In genomic region chr6:32166411-32167061, GRCh38 we compare ENCODE assay signal across 21 cellular contexts. TPM values are rescaled to one million over a fixed set of nuclear protein-coding genes. Genes with fewer than 3 reads are reported as not detected.
DNase-seq lines count a peak whose midpoint lies in the region; FAIRE-seq and TF ChIP-seq lines count a peak whose summit lies in the region.
"Had no signal": no experiment of that assay in that cellular context is flagged by ENCODE, and none has a peak within 500 bp of the region (broad histone marks: within the 10 kb centered on the region; RNA-seq: fewer than 3 reads in every experiment).

No MANE protein-coding gene starts in this region.

- TF ChIP-seq POLR2A in breast epithelium (IDR thresholded peaks at IDR 0.05) (no peak), transverse colon (IDR thresholded peaks at IDR 0.05) (no peak)

- no peak overlapping the region for H2AFZ ChIP-seq in mammary epithelial cell (ENCODE audit: low read depth, low read length)
- H2AFZ ChIP-seq: PC-9 had no signal

- H3K9me3 ChIP-seq in mammary epithelial cell (replicated peaks; ENCODE audit: insufficient read depth, low read length) (no peaks in the 10 kb centered on the region), breast epithelium (no peaks in the 10 kb centered on the region), transverse colon (no peaks in the 10 kb centered on the region)
- H3K9me3 ChIP-seq: adrenal gland, thyroid gland had no signal

- intact Hi-C loops in MCF 10A (cut with micrococcal nuclease) = no loop called here
- intact Hi-C loops in mammary epithelial cell (cut with micrococcal nuclease) = no loop called here
- intact Hi-C loops in breast epithelium (cut with DNase I; ENCODE audit: low total_unique reads) = loop anchor here (5.0 kb wide), 1 partner anchor 1401 kb away; no protein-coding TSS in a partner anchor
- intact Hi-C loops in transverse colon (cut with DNase I; ENCODE audit: low total_unique reads) = no loop called here

- peaks cover 16% of the 10 kb centered on the region for H3K36me3 ChIP-seq in mammary epithelial cell (ENCODE audit: insufficient read depth, low read length)
- no peaks in the 10 kb centered on the region for H3K36me3 ChIP-seq in breast epithelium
- H3K36me3 ChIP-seq in transverse colon = peaks cover 0 to 16% (median 0%) of the 10 kb centered on the region in 4 donors

- no peaks in the 10 kb centered on the region for H3K79me2 ChIP-seq in mammary epithelial cell (ENCODE audit: insufficient read depth, low read length)

- no peaks in the 10 kb centered on the region for H3K4me1 ChIP-seq in mammary epithelial cell (ENCODE audit: insufficient read depth, low read length)
- no peaks in the 10 kb centered on the region for H3K4me1 ChIP-seq in breast epithelium
- no peaks in the 10 kb centered on the region for H3K4me1 ChIP-seq in transverse colon
- H3K4me1 ChIP-seq: adrenal gland, thyroid gland had no signal

- WGBS in mammary epithelial cell (ENCODE audit: low coverage, missing lambda C conversion rate) = 96% methylated on average over 6 of the region's 30 CpGs
- 83% methylated on average over 30 of the region's 30 CpGs; no CpG with 5 or more reads in 1 of the 2 donors for WGBS in transverse colon (ENCODE audit: low coverage in 1 of 2), 2 donors

- TF ChIP-seq CTCF in MCF 10A (IDR thresholded peaks at IDR 0.05; ENCODE audit: unreplicated experiment) (no peak), mammary epithelial cell (conservative IDR thresholded peaks at IDR 0.05 in 1 of 2, IDR thresholded peaks at IDR 0.05 in 1 of 2; ENCODE audit: extremely low read depth in 1 of 2, insufficient read depth in 1 of 2, low read depth in 1 of 2, low read length in 2 of 2) (no peak), breast epithelium (IDR thresholded peaks at IDR 0.05) (no peak), transverse colon (IDR thresholded peaks at IDR 0.05) (no peak)

- no peak for FAIRE-seq in GM19239 (lab: Jason Lieb, UNC)
- FAIRE-seq: keratinocyte had no signal

- H3K36me3 Mint-ChIP-seq in MCF 10A (ENCODE audit: insufficient read depth, unreplicated experiment) = peaks cover 26% of the 10 kb centered on the region

- DNase-seq in MCF 10A (ENCODE audit: unreplicated experiment) = no peak
- no peak for DNase-seq in mammary epithelial cell
- no peak for DNase-seq in breast epithelium (ENCODE audit: low spot score in 2 of 2)
- DNase-seq in iPS-NIHi7 (ENCODE audit: extremely low spot score) = peak; percentile 73
- DNase-seq in SHP77 (lab: John Stamatoyannopoulos, UW) = no peak
- no peak for DNase-seq in transverse colon
- DNase-seq in NK-92 treated with Interleukin-12 subunit alpha and Interleukin-12 subunit beta, amount 100 ng/mL, for 24 hours (lab: John Stamatoyannopoulos, UW) = no peak
- no peak for DNase-seq in GM19239 (ENCODE audit: insufficient read length, low spot score)
- DNase-seq: ACHN; activated CD4-positive, alpha-beta T cell treated with anti-CD3 and anti-CD28 coated beads, Interleukin-2, amount 50 U/mL, for 48 hours; activated T-cell treated with anti-CD3 and anti-CD28 coated beads, Interleukin-2, amount 50 U/mL, for 48 hours; adrenal gland; CD8-positive, alpha-beta memory T cell; HCEC 1CT; NCI-H1436; NCI-H446 treated with DMSO at 0.1 percent for 48 hours; nucleus accumbens; PC-9; stimulated activated CD4-positive, alpha-beta T cell treated with anti-CD3 and anti-CD28 coated beads, Interleukin-4, amount 100 ng/mL, for 4 hours; thyroid gland had no signal

- POLR2A ChIA-PET in MCF 10A (lab: Yijun Ruan, JAX) = no interaction called here

- no peaks in the 10 kb centered on the region for H3K27me3 Mint-ChIP-seq in MCF 10A (ENCODE audit: insufficient read depth, unreplicated experiment)
- H3K27me3 Mint-ChIP-seq: CD8-positive, alpha-beta memory T cell had no signal

- no peak overlapping the region for H3K4me2 ChIP-seq in mammary epithelial cell (ENCODE audit: insufficient read depth, low read depth, low read length)
- H3K4me2 ChIP-seq: PC-9 had no signal

- H3K4me3 ChIP-seq in mammary epithelial cell (replicated peaks in 1 of 3; ENCODE audit: insufficient read depth in 1 of 3, low read depth in 2 of 3, low read length in 3 of 3) (no peak overlapping the region), breast epithelium (no peak overlapping the region), transverse colon (no peak overlapping the region)
- H3K4me3 ChIP-seq: adrenal gland, PC-9, thyroid gland had no signal

- H3K27ac Mint-ChIP-seq in MCF 10A (ENCODE audit: low read depth, unreplicated experiment) = peak overlapping the region; percentile 16

- no peak for TF ChIP-seq EP300 in transverse colon (IDR thresholded peaks at IDR 0.05; ENCODE audit: low read depth)

- no peak overlapping the region for H3K9ac ChIP-seq in mammary epithelial cell (ENCODE audit: insufficient read depth, low read length)

- in situ Hi-C loops in mammary epithelial cell (cut with MboI; ENCODE audit: low sequenced_read_pairs in 2 of 2) = no loop called here
- in situ Hi-C loops in transverse colon (cut with MboI; ENCODE audit: low pct_ligation_motif_present in 1 of 4, low pct_unique_long_range_greater_than_20kb in 1 of 4, low sequenced_read_pairs in 3 of 4) = no loop called here

- CTCF ChIA-PET in MCF 10A (lab: Yijun Ruan, JAX) (interaction anchor here (0.6 kb wide), 1 partner anchor 93 kb away, joined by 4 read pairs; no protein-coding TSS in a partner anchor), mammary epithelial cell (lab: Charles Lee; ENCODE audit: low non-redundant PET) (interaction anchor here (0.6 kb wide), 1 partner anchor 120 kb away, joined by 5 read pairs; no protein-coding TSS in a partner anchor)

- H4K20me1 ChIP-seq in mammary epithelial cell (ENCODE audit: insufficient read depth, low read length) = no peaks in the 10 kb centered on the region

- H3K4me3 Mint-ChIP-seq in MCF 10A (ENCODE audit: unreplicated experiment) = no peak overlapping the region
- H3K4me3 Mint-ChIP-seq: CD8-positive, alpha-beta memory T cell had no signal

- BruUV-seq in MCF 10A (replicated peaks; lab: Mats Ljungman, UMichigan) (no TSS peak), mammary epithelial cell (replicated peaks; lab: Mats Ljungman, UMichigan) (no TSS peak)

- H3K9me3 Mint-ChIP-seq in MCF 10A (ENCODE audit: unreplicated experiment) = no peaks in the 10 kb centered on the region
- H3K9me3 Mint-ChIP-seq: CD8-positive, alpha-beta memory T cell had no signal

- dilution Hi-C loops in mammary epithelial cell (cut with HindIII; ENCODE audit: low sequenced_read_pairs) = no loop called here

- H3K4me1 Mint-ChIP-seq in MCF 10A (ENCODE audit: insufficient read depth, unreplicated experiment) = no peaks in the 10 kb centered on the region

- H3K27ac ChIP-seq in mammary epithelial cell (ENCODE audit: insufficient read depth, low read depth, low read length) (no peak overlapping the region), breast epithelium (peak overlapping the region; percentile 18 to 38), transverse colon (no peak overlapping the region)
- H3K27ac ChIP-seq: adrenal gland, PC-9, thyroid gland had no signal

- no peaks in the 10 kb centered on the region for H3K27me3 ChIP-seq in mammary epithelial cell (ENCODE audit: insufficient read depth, low read length)
- H3K27me3 ChIP-seq in breast epithelium = no peaks in the 10 kb centered on the region
- H3K27me3 ChIP-seq in transverse colon = no peaks in the 10 kb centered on the region
- H3K27me3 ChIP-seq: adrenal gland, thyroid gland had no signal

RNA-seq across cellular contexts. Expression of gene EGFL8, which starts 2.1 kb away (rescaled TPM):
- 3.1 and 6.7 TPM in 2 replicates for total RNA-seq in MCF 10A (2022)
- 1 to 10 TPM in 1 of 2 donors, under 1 TPM in 1; 0.50 to 7.9 TPM for total RNA-seq in mammary epithelial cell
- polyA plus RNA-seq in mammary epithelial cell = 2.0 TPM
- not detected for polyA minus RNA-seq in mammary epithelial cell
- 10 to 100 TPM; 10.2 to 19.6 (median 11.8) TPM for total RNA-seq in breast epithelium
- total RNA-seq in transverse colon = 10 to 100 TPM in 3 of 4 donors, 1 to 10 TPM in 1; 2.6 to 79.4 (median 16.2) TPM
- polyA plus RNA-seq: CD8-positive, alpha-beta memory T cell had no signal

RNA-seq across cellular contexts. Expression of gene AGPAT1, which starts 9.3 kb away (rescaled TPM):
- total RNA-seq in MCF 10A (2022) (37.8 and 43.4 TPM in 2 replicates), mammary epithelial cell (10 to 100 TPM; 32.5 to 56.5 TPM), breast epithelium (10 to 100 TPM; 25.8 to 33.8 (median 30.6) TPM), transverse colon (10 to 100 TPM; 17.9 to 67.2 (median 50.1) TPM)
- 97.8 TPM for polyA plus RNA-seq in mammary epithelial cell
- 143 TPM for polyA minus RNA-seq in mammary epithelial cell

RNA-seq across cellular contexts. Expression of gene RNF5, which starts 11.7 kb away (rescaled TPM):
- total RNA-seq in MCF 10A (2022) (28.1 and 29.6 TPM in 2 replicates), mammary epithelial cell (10 to 100 TPM; 28.4 to 28.7 TPM), breast epithelium (10 to 100 TPM; 56.3 to 78.0 (median 70.5) TPM), transverse colon (100 to 1,000 TPM in 3 of 4 donors, 10 to 100 TPM in 1; 36.0 to 212 (median 120) TPM)
- polyA plus RNA-seq in mammary epithelial cell = 65.3 TPM
- 47.0 TPM for polyA minus RNA-seq in mammary epithelial cell

RNA-seq across cellular contexts. Expression of gene PPT2, which starts 12.6 kb away (rescaled TPM):
- 3.7 and 5.4 TPM in 2 replicates for total RNA-seq in MCF 10A (2022)
- total RNA-seq in mammary epithelial cell = 10 to 100 TPM; 10.0 to 15.6 TPM
- polyA plus RNA-seq in mammary epithelial cell = 13.5 TPM
- polyA minus RNA-seq in mammary epithelial cell = 14.8 TPM
- total RNA-seq in breast epithelium = 10 to 100 TPM; 18.4 to 59.6 (median 28.5) TPM
- total RNA-seq in transverse colon = 10 to 100 TPM; 13.1 to 80.0 (median 28.1) TPM

RNA-seq across cellular contexts. Expression of gene PRRT1, which starts 14.8 kb away (rescaled TPM):
- total RNA-seq in MCF 10A (2022) = 0.17 and 0.19 TPM in 2 replicates
- total RNA-seq in mammary epithelial cell = 1 to 10 TPM in 1 of 2 donors, under 1 TPM in 1; 0.17 to 1.4 TPM
- 0.16 TPM for polyA plus RNA-seq in mammary epithelial cell
- polyA minus RNA-seq in mammary epithelial cell = not detected
- 1 to 10 TPM in 2 of 3 donors, under 1 TPM in 1; 0.48 to 2.8 (median 1.3) TPM for total RNA-seq in breast epithelium
- total RNA-seq in transverse colon = 1 to 10 TPM in 2 of 4 donors, not detected in 2; 2.4 to 2.7 TPM

Comparison
In these comparisons a context has a peak if more than half of its experiments do, and no peak if none do; other contexts are left out.
1. H3K27ac ChIP-seq: peak in breast epithelium (2 of 2); none in mammary epithelial cell (single experiment) and transverse colon (0 of 4).